1 cellular context compared by ENCODE assay signal in genomic region chr4:53563824-53564223, GRCh38.
A peak's percentile ranks its signal among the peaks of the same experiment; 100 is the strongest.
TF ChIP-seq lines count a peak whose summit lies in the region.

No MANE protein-coding gene starts in this region.

TF ChIP-seq in K562, 482 proteins besides CTCF, POLR2A, EP300 and RAD21 (continued from another document):
- TF ChIP-seq ZNF449 (CRISPR knock-in tag; IDR thresholded peaks at IDR 0.05) (no peak), ZNF212 (CRISPR knock-in tag; IDR thresholded peaks at IDR 0.05) (no peak)
- TF ChIP-seq, protein P1, sequence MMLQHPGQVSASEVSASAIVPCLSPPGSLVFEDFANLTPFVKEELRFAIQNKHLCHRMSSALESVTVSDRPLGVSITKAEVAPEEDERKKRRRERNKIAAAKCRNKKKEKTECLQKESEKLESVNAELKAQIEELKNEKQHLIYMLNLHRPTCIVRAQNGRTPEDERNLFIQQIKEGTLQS (IDR thresholded peaks at IDR 0.05): peak; percentile 32; the same call in 1 of the 2 replicates
- TF ChIP-seq, protein P1 (CRISPR knock-in tag; conservative IDR thresholded peaks at IDR 0.05): no peak
TF ChIP-seq in K562: peak in this region for 3.
